In genomic region chr16:62548095-62548494, GRCh38 we compare ENCODE assay signal across 28 cellular contexts.
"Had no signal": no experiment of that assay in that cellular context is flagged by ENCODE, and none has a peak within 500 bp of the region (broad histone marks: within the 10 kb centered on the region; RNA-seq: fewer than 3 reads in every experiment).

No MANE protein-coding gene starts in this region.

- H3K36me3 ChIP-seq: adrenal gland, breast epithelium, SJCRH30, WERI-Rb-1 had no signal

- H3K4me2 ChIP-seq: KMS-11, PC-9 had no signal

- H3K4me3 ChIP-seq: adrenal gland, body of pancreas, breast epithelium, PC-9, SJCRH30, SK-N-MC had no signal

- H3K4me1 ChIP-seq: body of pancreas, breast epithelium had no signal

- H3K9ac ChIP-seq: KMS-11 had no signal

- DNase-seq: activated CD4-positive, alpha-beta T cell treated with anti-CD3 and anti-CD28 coated beads, Interleukin-2, amount 10 ng/mL, durations not matched to agents 24 days and 14 days; activated CD4-positive, alpha-beta T cell treated with anti-CD3 and anti-CD28 coated beads, Interleukin-2, amount 50 U/mL, for 4 hours; activated CD8-positive, alpha-beta T cell treated with anti-CD3 and anti-CD28 coated beads for 36 hours; activated effector memory CD4-positive, alpha-beta T cell treated with anti-CD3 and anti-CD28 coated beads, Interleukin-2, amount 50 U/mL, for 16 hours; activated naive CD4-positive, alpha-beta T cell; activated T-cell treated with anti-CD3 and anti-CD28 coated beads, Interleukin-2, amount 50 U/mL, for 1 hour; activated T-cell treated with anti-CD3 and anti-CD28 coated beads, Interleukin-2, amount 50 U/mL, for 72 hours; adrenal gland; body of pancreas; MM.1S; MV-4-11; NCI-H1092; NCI-H1436 treated with DMSO at 0.1 percent for 48 hours; NCI-H1694 treated with DMSO at 0.1 percent for 48 hours; NCI-H2029; NCI-H2171 treated with DMSO at 0.1 percent for 48 hours; NCI-H226; NCI-H446 treated with DMSO at 0.1 percent for 48 hours; PC-9; Right ventricle myocardium superior; SJCRH30; T1000; WERI-Rb-1 had no signal

- ATAC-seq: activated CD8-positive, alpha-beta T cell treated with anti-CD3 and anti-CD28 coated beads for 36 hours; activated naive CD4-positive, alpha-beta T cell treated with anti-CD3 and anti-CD28 coated beads, Interleukin-2, amount 50 U/mL, for 72 hours; activated T-cell treated with anti-CD3 and anti-CD28 coated beads, Interleukin-2, amount 50 U/mL, for 72 hours; activated T-helper 17 cell treated with anti-CD3 and anti-CD28 coated beads, Interleukin-2, amount 50 U/mL, for 72 hours; body of pancreas had no signal

- H3K9me3 ChIP-seq: adrenal gland, body of pancreas, SJCRH30 had no signal

- H3K27me3 ChIP-seq: adrenal gland, body of pancreas, breast epithelium, SJCRH30 had no signal

- H3K27ac ChIP-seq: adrenal gland, body of pancreas, breast epithelium, KMS-11, PC-9, SJCRH30, SK-N-MC, WERI-Rb-1 had no signal
